ENCODE assay signal across 35 cellular contexts in genomic region chr9:125979383-125979782, GRCh38.
DNase-seq lines count a peak whose midpoint lies in the region; ATAC-seq, FAIRE-seq and TF ChIP-seq lines count a peak whose summit lies in the region.
"Had no signal": no experiment of that assay in that cellular context is flagged by ENCODE, and none has a peak within 500 bp of the region (broad histone marks: within the 10 kb centered on the region; RNA-seq: fewer than 3 reads in every experiment).

No MANE protein-coding gene starts in this region.

- no peak overlapping the region for H2BK5ac ChIP-seq in H1 (ENCODE audit: low read depth, low read length)

- no peak overlapping the region for H2BK15ac ChIP-seq in H1 (ENCODE audit: low read length)

- no peak overlapping the region for H4K91ac ChIP-seq in H1 (replicated peaks; ENCODE audit: insufficient read length, low read length)

- H2BK20ac ChIP-seq in H1 (ENCODE audit: low read length), result no peak overlapping the region

- H3K56ac ChIP-seq in H1 (replicated peaks; ENCODE audit: insufficient read length, low read depth, low read length), result no peak overlapping the region

- H3K4me2 ChIP-seq in HepG2 (ENCODE audit: low read depth, low read length) (no peak overlapping the region), H1 (ENCODE audit: insufficient read depth in 1 of 2, low read depth in 2 of 2, low read length in 2 of 2) (no peak overlapping the region)
- H3K4me2 ChIP-seq: A549; BLaER1; BLaER1 treated with 17β-estradiol and CSF1 and Interleukin-3, amounts not matched to agents 10 nM and 100 nM had no signal

- no peak overlapping the region for H2BK12ac ChIP-seq in H1 (ENCODE audit: low read depth, low read length)

- H2AFZ ChIP-seq in HepG2 (ENCODE audit: low read length) (no peak overlapping the region), H1 (ENCODE audit: low read length) (no peak overlapping the region)

- no peaks in the 10 kb centered on the region for H3K4me1 ChIP-seq in HepG2 (ENCODE audit: insufficient read depth, low read length)
- no peaks in the 10 kb centered on the region for H3K4me1 ChIP-seq in right lobe of liver
- H3K4me1 ChIP-seq in HEK293 (ENCODE audit: control insufficient read depth, insufficient read depth, low read length), result no peaks in the 10 kb centered on the region
- no peaks in the 10 kb centered on the region for H3K4me1 ChIP-seq in H1 (replicated peaks in 1 of 4; ENCODE audit: control insufficient read depth in 3 of 4, insufficient read depth in 4 of 4, low read length in 3 of 4)
- H3K4me1 ChIP-seq in effector memory CD4-positive, alpha-beta T cell (ENCODE audit: control insufficient read depth, insufficient read depth, low read length, poor library complexity, severe bottlenecking), result no peaks in the 10 kb centered on the region
- H3K4me1 ChIP-seq: A549; BE2C; BLaER1; BLaER1 treated with 17β-estradiol and CSF1 and Interleukin-3, amounts not matched to agents 10 nM and 100 nM; Caco-2 had no signal

- TF ChIP-seq POLR2A in HepG2 (IDR thresholded peaks at IDR 0.05; ENCODE audit: insufficient read depth in 1 of 2, low read depth in 2 of 2, low read length in 2 of 2), result no peak
- no peak for TF ChIP-seq POLR2A in right lobe of liver (IDR thresholded peaks at IDR 0.05)
- no peak for TF ChIP-seq POLR2A in H1 (IDR thresholded peaks at IDR 0.05; ENCODE audit: control extremely low read depth in 1 of 2, low read depth in 2 of 2, low read length in 2 of 2)

- H3K27ac ChIP-seq in HepG2 (ENCODE audit: extremely low read length, insufficient read depth, low read length) (no peak overlapping the region), right lobe of liver (no peak overlapping the region), HEK293 (ENCODE audit: extremely low read depth, low read depth, low read length) (no peak overlapping the region), H1 (ENCODE audit: low read depth, low read length) (no peak overlapping the region)
- no peak overlapping the region for H3K27ac ChIP-seq in effector memory CD4-positive, alpha-beta T cell (ENCODE audit: insufficient read depth, low read length, poor library complexity, severe bottlenecking)
- H3K27ac ChIP-seq: 22Rv1; A549; BLaER1; BLaER1 treated with 17β-estradiol and CSF1 and Interleukin-3, amounts not matched to agents 10 nM and 100 nM; C4-2B had no signal

- intact Hi-C loops in HepG2 (cut with micrococcal nuclease; ENCODE audit: unreplicated experiment) (no loop called here), right lobe of liver (cut with DNase I) (no loop called here)

- H4K5ac ChIP-seq in H1 (ENCODE audit: insufficient read length, low read depth, low read length), result no peak overlapping the region

- no peak overlapping the region for H4K8ac ChIP-seq in H1 (ENCODE audit: extremely low read depth, insufficient read depth, low read length)

- no peak overlapping the region for H3K18ac ChIP-seq in H1 (ENCODE audit: extremely low read depth, low read length)

- CTCF ChIA-PET in HepG2 (lab: Yijun Ruan, JAX; ENCODE audit: low intra/inter-chr PET ratio, low total read pairs), result no interaction called here
- CTCF ChIA-PET in HEK293 (lab: Yijun Ruan, JAX), result interaction anchor here (0.9 kb wide), 1 partner anchor 365 kb away, joined by 3 read pairs; no protein-coding TSS in a partner anchor
- CTCF ChIA-PET in HEK293T (lab: Yijun Ruan, JAX), result no interaction called here
- CTCF ChIA-PET in H1 (lab: Charles Lee; ENCODE audit: partially characterized antibody), result no interaction called here

- H4K20me1 ChIP-seq in HepG2 (ENCODE audit: insufficient read depth, low read length) (no peaks in the 10 kb centered on the region), H1 (replicated peaks in 1 of 2; ENCODE audit: control insufficient read depth in 1 of 2, insufficient read depth in 2 of 2, low read length in 2 of 2) (no peaks in the 10 kb centered on the region)
- H4K20me1 ChIP-seq: BLaER1; BLaER1 treated with 17β-estradiol and CSF1 and Interleukin-3, amounts not matched to agents 10 nM and 100 nM had no signal

- no peak overlapping the region for H2AK5ac ChIP-seq in H1 (ENCODE audit: low read depth, low read length)

- no peaks in the 10 kb centered on the region for H3K23me2 ChIP-seq in H1 (ENCODE audit: low read depth, low read length)

- TF ChIP-seq CTCF in HepG2 (CRISPR knock-in tag; IDR thresholded peaks at IDR 0.05), result no peak
- TF ChIP-seq CTCF in right lobe of liver (IDR thresholded peaks at IDR 0.05), result no peak
- TF ChIP-seq CTCF in HEK293 (tag by site-specific recombination; IDR thresholded peaks at IDR 0.05), result no peak
- TF ChIP-seq CTCF in H1 (IDR thresholded peaks at IDR 0.05; ENCODE audit: control extremely low read depth in 1 of 3, insufficient read depth in 1 of 3, low read depth in 1 of 3, low read length in 3 of 3), result no peak

- ATAC-seq in HepG2 (no peak), right lobe of liver (no peak), HG03565 (IDR thresholded peaks at IDR 0.05; ENCODE audit: unreplicated experiment) (no peak), GM21825 (IDR thresholded peaks at IDR 0.05; ENCODE audit: unreplicated experiment) (no peak)
- ATAC-seq: A549; CD8-positive, alpha-beta T cell had no signal

- DNase-seq in HepG2 (ENCODE audit: low spot score), result no peak
- DNase-seq in right lobe of liver, result no peak
- no peak for DNase-seq in HEK293T (ENCODE audit: extremely low spot score)
- no peak for DNase-seq in H1 (ENCODE audit: low read depth in 1 of 2, low spot score in 2 of 2)
- no peak for DNase-seq in effector memory CD4-positive, alpha-beta T cell
- DNase-seq: 8988T; ACHN; AML-193; BE2C; C1 segment of cervical spinal cord; Caco-2; Calu3; CD4-positive, alpha-beta memory T cell; CD4-positive, alpha-beta T cell; CD4-positive, CD25-positive, alpha-beta regulatory T cell; CD8-positive, alpha-beta memory T cell; CD8-positive, alpha-beta T cell; COR-L47; DMS 273 treated with DMSO at 0.1 percent for 48 hours; DMS153; DMS53; DMS79; DMS79 treated with DMSO at 0.1 percent for 48 hours; DND-41; EL had no signal

- no peak for TF ChIP-seq EP300 in HepG2 (IDR thresholded peaks at IDR 0.05; ENCODE audit: low read depth in 2 of 2, low read length in 2 of 2)
- TF ChIP-seq EP300 in HepG2 (CRISPR knock-in tag; IDR thresholded peaks at IDR 0.05; ENCODE audit: borderline replicate concordance), result no peak
- no peak for TF ChIP-seq EP300 in H1 (IDR thresholded peaks at IDR 0.05; ENCODE audit: borderline replicate concordance in 1 of 2, low read depth in 2 of 2, low read length in 2 of 2)

- H3K9me3 ChIP-seq in HepG2 (ENCODE audit: low read length) (peaks cover 17% of the 10 kb centered on the region), right lobe of liver (peaks cover 0 to 4% (median 0%) of the 10 kb centered on the region in 4 donors), HEK293 (ENCODE audit: control insufficient read depth, insufficient read depth, low read depth, low read length) (no peaks in the 10 kb centered on the region; the same call in 1 of the 2 replicates), H1 (ENCODE audit: insufficient read depth in 2 of 2, low read depth in 1 of 2, low read length in 1 of 2) (peaks cover 2 to 6% of the 10 kb centered on the region in 2 experiments; a peak in 1 of 4 replicates)
- no peaks in the 10 kb centered on the region for H3K9me3 ChIP-seq in effector memory CD4-positive, alpha-beta T cell (ENCODE audit: control insufficient read depth, low read length)
- H3K9me3 ChIP-seq: BE2C had no signal

- FAIRE-seq in HepG2 (lab: Jason Lieb, UNC) (no peak), H1 (lab: Jason Lieb, UNC) (no peak)
- FAIRE-seq: A204.1, A549, D721Med had no signal

- no peaks in the 10 kb centered on the region for H3K36me3 ChIP-seq in HepG2 (replicated peaks in 1 of 2; ENCODE audit: control insufficient read depth in 1 of 2, insufficient read depth in 2 of 2, low read length in 2 of 2)
- H3K36me3 ChIP-seq in right lobe of liver, result no peaks in the 10 kb centered on the region
- H3K36me3 ChIP-seq in HEK293 (ENCODE audit: control insufficient read depth in 2 of 2, insufficient read depth in 1 of 2, low read length in 2 of 2), result no peaks in the 10 kb centered on the region
- H3K36me3 ChIP-seq in H1 (ENCODE audit: control insufficient read depth in 2 of 4, insufficient read depth in 4 of 4, low read length in 3 of 4), result no peaks in the 10 kb centered on the region
- H3K36me3 ChIP-seq in effector memory CD4-positive, alpha-beta T cell (ENCODE audit: control insufficient read depth, insufficient read depth, low read length), result no peaks in the 10 kb centered on the region
- H3K36me3 ChIP-seq: BE2C, BLaER1 had no signal

- no peak overlapping the region for H3K4ac ChIP-seq in H1 (replicated peaks; ENCODE audit: insufficient read length, low read depth, low read length)

- H3K14ac ChIP-seq in H1 (ENCODE audit: insufficient read length), result no peak overlapping the region

- in situ Hi-C loops in HepG2 (cut with HindIII; ENCODE audit: extremely low pct_ligation_motif_present, low pct_unique_long_range_greater_than_20kb), result no loop called here

- H3K79me2 ChIP-seq in HepG2 (ENCODE audit: insufficient read depth, low read length), result no peaks in the 10 kb centered on the region
- H3K79me2 ChIP-seq in H1 (ENCODE audit: control insufficient read depth in 1 of 2, insufficient read depth in 2 of 2, low read length in 2 of 2), result no peaks in the 10 kb centered on the region

- H3K4me3 ChIP-seq in HepG2 (replicated peaks in 1 of 3; ENCODE audit: insufficient read depth in 1 of 3, low read depth in 2 of 3, low read length in 3 of 3) (no peak overlapping the region), right lobe of liver (no peak overlapping the region), HEK293 (ENCODE audit: low read depth, low read length) (no peak overlapping the region), H1 (ENCODE audit: extremely low read depth in 1 of 4, insufficient read depth in 2 of 4, low read depth in 3 of 4, low read length in 4 of 4) (no peak overlapping the region)
- no peak overlapping the region for H3K4me3 ChIP-seq in effector memory CD4-positive, alpha-beta T cell (ENCODE audit: insufficient read depth, low read depth, low read length, poor library complexity, severe bottlenecking)
- H3K4me3 ChIP-seq: A549; BLaER1; BLaER1 treated with 17β-estradiol and CSF1 and Interleukin-3, amounts not matched to agents 10 nM and 100 nM had no signal

- TF ChIP-seq RAD21 in HepG2 (CRISPR knock-in tag; IDR thresholded peaks at IDR 0.05) (no peak), H1 (IDR thresholded peaks at IDR 0.05 in 1 of 2, conservative IDR thresholded peaks at IDR 0.05 in 1 of 2; ENCODE audit: low read depth in 2 of 2, low read length in 2 of 2) (no peak)

- POLR2A ChIA-PET in HepG2 (lab: Yijun Ruan, JAX) (no interaction called here), HEK293 (lab: Yijun Ruan, JAX) (no interaction called here), HEK293T (lab: Yijun Ruan, JAX) (no interaction called here), H1 (lab: Charles Lee; ENCODE audit: partially characterized antibody) (no interaction called here)

- H3K79me1 ChIP-seq in H1 (ENCODE audit: low read depth, low read length), result no peaks in the 10 kb centered on the region

- H3K9ac ChIP-seq in HepG2 (ENCODE audit: insufficient read depth, low read depth, low read length) (no peak overlapping the region), H1 (replicated peaks in 1 of 4; ENCODE audit: extremely low read depth in 1 of 4, low read depth in 3 of 4, low read length in 3 of 4) (no peak overlapping the region)
- H3K9ac ChIP-seq: BLaER1; BLaER1 treated with 17β-estradiol and CSF1 and Interleukin-3, amounts not matched to agents 10 nM and 100 nM had no signal

- H3K23ac ChIP-seq in H1 (ENCODE audit: insufficient read length), result no peak overlapping the region

- WGBS in HepG2 (ENCODE audit: low lambda C conversion rate), result 6% methylated on average over 1 of the region's 1 CpG
- 67% methylated on average over 1 of the region's 1 CpG for WGBS in right lobe of liver (ENCODE audit: insufficient coverage, low coverage, low lambda C conversion rate, missing lambda C conversion rate)
- WGBS in H1 (ENCODE audit: extremely low coverage in 1 of 2, insufficient coverage in 1 of 2, insufficient read length in 1 of 2, insufficient replicate concordance in 2 of 2, low coverage in 1 of 2, low lambda C conversion rate in 2 of 2, missing lambda C conversion rate in 1 of 2), 2 experiments, result 90% methylated on average over 1 of the region's 1 CpG; no CpG with 5 or more reads in 1 of the 2 experiments

- no peak overlapping the region for H2BK120ac ChIP-seq in H1 (replicated peaks; ENCODE audit: low read depth, low read length)

- BruUV-seq in HepG2 (replicated peaks; lab: Mats Ljungman, UMichigan), result no TSS peak

- H3K27me3 ChIP-seq in HepG2 (ENCODE audit: control insufficient read depth in 1 of 2, insufficient read depth in 2 of 2, low read length in 2 of 2) (no peaks in the 10 kb centered on the region; a peak in 1 of 5 replicates), right lobe of liver (no peaks in the 10 kb centered on the region), H1 (replicated peaks in 1 of 4; ENCODE audit: control insufficient read depth in 3 of 4, extremely low read depth in 1 of 4, insufficient read depth in 3 of 4, low read length in 3 of 4) (no peaks in the 10 kb centered on the region)
- no peaks in the 10 kb centered on the region for H3K27me3 ChIP-seq in effector memory CD4-positive, alpha-beta T cell (replicated peaks; ENCODE audit: control insufficient read depth, insufficient read depth, low read length, poor library complexity, severe bottlenecking)
- H3K27me3 ChIP-seq: BE2C; BLaER1; BLaER1 treated with 17β-estradiol and CSF1 and Interleukin-3, amounts not matched to agents 10 nM and 100 nM had no signal

Comparison
In these comparisons a context has a peak if more than half of its experiments do, and no peak if none do; other contexts are left out.
1. Of the 63 proteins assayed by ChIP-seq in both HepG2 and HEK293: peak only in HepG2: ZNF280D; only in HEK293: SETDB1; in both: none; in neither: 61.